ENCODE assay signal across 1 cellular context in genomic region chr7:120951309-120951706, GRCh38.
A peak's percentile ranks its signal among the peaks of the same experiment; 100 is the strongest.
TF ChIP-seq lines count a peak whose summit lies in the region.

No MANE protein-coding gene starts in this region.

TF ChIP-seq in HepG2, 621 proteins besides CTCF, POLR2A, EP300 and RAD21 (continued from another document):
- TF ChIP-seq, protein P1, sequence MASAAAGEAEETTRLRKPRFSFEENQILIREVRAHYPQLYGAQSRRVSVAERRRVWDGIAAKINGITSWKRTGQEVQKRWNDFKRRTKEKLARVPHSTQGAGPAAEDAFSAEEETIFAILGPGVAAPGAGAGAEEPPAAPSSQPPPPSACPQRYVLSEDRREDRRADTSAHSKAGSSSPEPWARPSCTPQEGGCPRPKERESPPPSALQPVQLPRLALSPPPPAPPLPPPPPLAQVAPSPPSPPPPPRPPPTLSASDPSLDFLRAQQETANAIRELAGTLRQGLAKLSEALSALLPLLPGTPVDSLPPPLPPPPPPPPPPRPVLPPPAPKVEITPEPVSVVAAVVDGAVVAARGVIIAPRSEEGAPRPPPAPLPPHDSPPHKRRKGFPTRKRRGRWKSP (CRISPR knock-in tag; IDR thresholded peaks at IDR 0.05) = peak; percentile 39; the same call in 1 of the 2 replicates
- TF ChIP-seq TCF12 (IDR thresholded peaks at IDR 0.05) (no peak), TCF12 (CRISPR knock-in tag; IDR thresholded peaks at IDR 0.05) (no peak), TBL1XR1 (IDR thresholded peaks at IDR 0.05; ENCODE audit: borderline replicate concordance, low read length, partially characterized antibody) (no peak), ZNF574 (CRISPR knock-in tag; IDR thresholded peaks at IDR 0.05) (0 out of 2 replicates have a peak, but pooled peaks have one; percentile 0), ZNF782 (CRISPR knock-in tag; IDR thresholded peaks at IDR 0.05; ENCODE audit: borderline replicate concordance) (no peak), NONO (IDR thresholded peaks at IDR 0.05) (no peak), NONO (CRISPR knock-in tag; conservative IDR thresholded peaks at IDR 0.05) (0 out of 2 replicates have a peak, but pooled peaks have one; percentile 3), TEAD3 (CRISPR knock-in tag; optimal IDR thresholded peaks at IDR 0.05; ENCODE audit: borderline replicate concordance) (peak; percentile 3), ZNF546 (CRISPR knock-in tag; conservative IDR thresholded peaks at IDR 0.05) (0 out of 2 replicates have a peak, but pooled peaks have one; percentile 11), AHR (CRISPR knock-in tag; IDR thresholded peaks at IDR 0.05) (0 out of 2 replicates have a peak, but pooled peaks have one; percentile 6), ARID2 (CRISPR knock-in tag; IDR thresholded peaks at IDR 0.05; ENCODE audit: borderline replicate concordance) (0 out of 2 replicates have a peak, but pooled peaks have one; percentile 79), TAF1 (CRISPR knock-in tag; IDR thresholded peaks at IDR 0.05) (peak; percentile 11; the same call in 1 of the 2 replicates), HDAC1 (CRISPR knock-in tag; IDR thresholded peaks at IDR 0.05) (peak; percentile 16; the same call in 1 of the 2 replicates), ASH2L (IDR thresholded peaks at IDR 0.05; ENCODE audit: insufficient read length, low read depth, low read length) (peak; percentile 19), ZNF430 (CRISPR knock-in tag; IDR thresholded peaks at IDR 0.05) (0 out of 2 replicates have a peak, but pooled peaks have one; percentile 53), JUNB (CRISPR knock-in tag; IDR thresholded peaks at IDR 0.05; ENCODE audit: borderline replicate concordance) (no peak), THAP11 (CRISPR knock-in tag; IDR thresholded peaks at IDR 0.05) (no peak), SMYD3 (CRISPR knock-in tag; IDR thresholded peaks at IDR 0.05) (0 out of 2 replicates have a peak, but pooled peaks have one; percentile 24)
